Comparison of ENCODE assay signal across 8 cellular contexts in the genomic region with DNA sequence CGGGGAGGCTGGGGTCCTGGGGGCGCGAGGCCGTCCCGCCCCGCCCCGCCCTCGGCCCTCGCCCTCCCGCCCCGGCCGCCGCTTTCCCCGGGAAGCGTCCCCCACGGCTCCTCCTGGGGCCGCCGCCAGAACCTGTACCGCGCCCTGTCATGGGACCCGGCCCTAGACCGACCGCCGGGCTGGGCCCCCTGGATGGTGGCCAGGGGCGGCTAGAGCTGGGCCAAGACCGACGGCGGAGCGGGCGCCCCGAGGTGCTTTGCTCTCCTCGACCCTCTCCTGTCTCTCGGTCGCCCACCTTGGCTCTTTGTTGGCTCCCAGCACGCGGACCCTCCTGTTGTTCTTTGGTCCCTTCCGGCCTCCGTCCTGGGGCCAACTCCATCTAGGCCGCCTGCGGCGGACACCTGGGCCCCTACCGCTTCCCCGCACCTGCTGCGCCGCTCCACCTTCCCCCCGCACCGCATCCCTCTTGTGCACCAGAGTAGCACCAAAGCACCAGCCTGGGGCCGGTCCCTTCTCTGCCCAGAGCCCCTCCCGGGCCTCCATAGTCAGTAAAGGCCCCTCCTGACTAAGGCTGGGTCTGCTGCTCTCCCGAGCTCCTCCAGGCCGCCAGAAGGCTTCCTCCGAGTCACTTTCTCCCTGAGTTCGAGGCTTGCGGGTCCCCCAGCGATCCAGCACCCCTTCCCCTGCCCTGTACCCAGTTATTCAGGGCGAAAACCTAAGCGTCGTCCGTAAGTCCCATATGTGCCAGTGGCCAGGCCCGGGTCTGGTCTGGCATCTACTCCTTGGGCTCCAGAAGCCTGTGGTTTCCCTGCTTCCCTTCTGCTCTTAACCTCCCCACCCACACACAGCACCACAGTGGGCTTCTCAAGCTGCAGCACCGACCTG. TPM values are rescaled to one million over a fixed set of nuclear protein-coding genes. Genes with fewer than 3 reads are reported as not detected.
DNase-seq lines count a peak whose midpoint lies in the region; TF ChIP-seq lines count a peak whose summit lies in the region.

No MANE protein-coding gene starts in this region.

- intact Hi-C loops in PC-9 (cut with micrococcal nuclease; ENCODE audit: unreplicated experiment), result loop anchor here (10.0 kb wide), 2 partner anchors 173 to 377 kb away; partner anchors contain the start of gene UVSSA
- intact Hi-C loops in esophagus muscularis mucosa (cut with DNase I), result loop anchor here (10.0 kb wide), 1 partner anchor 367 kb away; no protein-coding TSS in a partner anchor

- peak overlapping the region; percentile 74 for H2AFZ ChIP-seq in PC-9

- H3K4me1 ChIP-seq in PC-9 (replicated peaks; ENCODE audit: insufficient read depth) (peaks cover 41% of the 10 kb centered on the region), esophagus muscularis mucosa (peaks cover 47 to 68% (median 61%) of the 10 kb centered on the region in 4 donors), rectal smooth muscle tissue (ENCODE audit: control insufficient read depth, insufficient read depth, low read length) (peaks cover 9% of the 10 kb centered on the region)

- peaks cover 41% of the 10 kb centered on the region for H3F3A ChIP-seq in PC-9 (ENCODE audit: insufficient read depth, low read depth)

- H3K4me3 ChIP-seq in PC-9 (peak overlapping the region; percentile 93), esophagus muscularis mucosa (peak overlapping the region; percentile 74 to 96 (median 84)), rectal smooth muscle tissue (ENCODE audit: low read length) (peak overlapping the region; percentile 44)

- no peak for TF ChIP-seq POLR2A in esophagus muscularis mucosa (IDR thresholded peaks at IDR 0.05; ENCODE audit: low read depth)

- H3K9me3 ChIP-seq in PC-9 (ENCODE audit: insufficient read depth, low read depth) (no peaks in the 10 kb centered on the region), esophagus muscularis mucosa (no peaks in the 10 kb centered on the region)

- CTCF ChIA-PET in PC-9 (lab: Charles Lee), result interaction anchor here (0.8 kb wide), 1 partner anchor 28 kb away, joined by 4 read pairs; no protein-coding TSS in a partner anchor

- H3K4me2 ChIP-seq in PC-9, result peak overlapping the region; percentile 95

- TF ChIP-seq CTCF in PC-9 (conservative IDR thresholded peaks at IDR 0.05), result no peak
- TF ChIP-seq CTCF in esophagus muscularis mucosa (IDR thresholded peaks at IDR 0.05), result no peak

- H3K79me2 ChIP-seq in PC-9 (ENCODE audit: low read depth), result peaks cover 82% of the 10 kb centered on the region

- POLR2A ChIA-PET in PC-9 (lab: Charles Lee; ENCODE audit: unreplicated experiment), result interaction anchor here (0.6 kb wide), 1 partner anchor 60 kb away, joined by 4 read pairs; no protein-coding TSS in a partner anchor

- H3K27ac ChIP-seq in PC-9 (no peak overlapping the region), esophagus muscularis mucosa (replicated peaks in 1 of 4) (peak overlapping the region in 3 of 4 donors; percentile 93 to 99 (median 98)), rectal smooth muscle tissue (ENCODE audit: low read depth, low read length) (no peak overlapping the region)

- no peak for TF ChIP-seq EP300 in esophagus muscularis mucosa (IDR thresholded peaks at IDR 0.05)

- peaks cover 15% of the 10 kb centered on the region; the same call in 1 of the 2 replicates for H4K20me1 ChIP-seq in PC-9 (ENCODE audit: insufficient read depth)

- H3K9ac ChIP-seq in rectal smooth muscle tissue (ENCODE audit: low read length), result no peak overlapping the region

- 5% methylated on average over 33 of the region's 61 CpGs for WGBS in esophagus muscularis mucosa

- DNase-seq in activated T-cell treated with anti-CD3 and anti-CD28 coated beads, Interleukin-2, amount 50 U/mL, for 1 hour, result peak; percentile 18
- DNase-seq in activated T-cell treated with anti-CD3 and anti-CD28 coated beads for 4 hours, result no peak
- DNase-seq in PC-9, result no peak
- no peak for DNase-seq in esophagus muscularis mucosa (ENCODE audit: extremely low spot score)
- DNase-seq in inferior parietal cortex (ENCODE audit: extremely low spot score), result no peak
- no peak for DNase-seq in stimulated activated CD4-positive, alpha-beta T cell treated with anti-CD3 and anti-CD28 coated beads, Interleukin-1b, Interleukin-23, amount 100 ng/mL, for 48 hours
- no peak for DNase-seq in cortex of kidney (lab: John Stamatoyannopoulos, UW)

- no peaks in the 10 kb centered on the region for H3K27me3 ChIP-seq in PC-9 (ENCODE audit: insufficient read depth, low read depth)
- H3K27me3 ChIP-seq in esophagus muscularis mucosa, result no peaks in the 10 kb centered on the region
- no peaks in the 10 kb centered on the region for H3K27me3 ChIP-seq in rectal smooth muscle tissue (ENCODE audit: control insufficient read depth, insufficient read depth, low read length)

- 0 out of 2 replicates have a peak, but pooled peaks cover 9% of the 10 kb centered on the region for H3K36me3 ChIP-seq in PC-9 (ENCODE audit: low read depth)
- H3K36me3 ChIP-seq in esophagus muscularis mucosa, result peaks cover 14 to 40% (median 29%) of the 10 kb centered on the region in 4 donors
- H3K36me3 ChIP-seq in rectal smooth muscle tissue (ENCODE audit: control insufficient read depth, insufficient read depth, low read length), result peaks cover 8% of the 10 kb centered on the region

- no TSS peak for BruUV-seq in PC-9 (replicated peaks; lab: Mats Ljungman, UMichigan)

- no peaks in the 10 kb centered on the region for H3K9me2 ChIP-seq in PC-9 (ENCODE audit: insufficient read depth)

RNA-seq across cellular contexts. Expression of gene TACC3, which starts 0.6 kb away (rescaled TPM):
- 134 TPM in 2 replicates for total RNA-seq in PC-9 (2021)
- 1 to 10 TPM; 2.5 to 8.8 (median 5.8) TPM for total RNA-seq in esophagus muscularis mucosa

RNA-seq across cellular contexts. Expression of gene TMEM129, which starts 0.8 kb away (rescaled TPM):
- total RNA-seq in PC-9 (2021), result 41.2 and 52.5 TPM in 2 replicates
- total RNA-seq in esophagus muscularis mucosa, result 100 to 1,000 TPM in 1 of 4 donors, 10 to 100 TPM in 3; 59.3 to 101 (median 72.6) TPM

RNA-seq across cellular contexts. Expression of gene SLBP, which starts 9.8 kb away (rescaled TPM):
- 61.7 and 63.4 TPM in 2 replicates for total RNA-seq in PC-9 (2021)
- 10 to 100 TPM; 41.5 to 56.1 (median 45.5) TPM for total RNA-seq in esophagus muscularis mucosa

RNA-seq across cellular contexts. Expression of gene FAM53A, which starts 37.8 kb away (rescaled TPM):
- total RNA-seq in PC-9 (2021) (4.0 and 6.7 TPM in 2 replicates), esophagus muscularis mucosa (10 to 100 TPM in 1 of 4 donors, 1 to 10 TPM in 3; 5.2 to 13.3 (median 8.9) TPM)

Comparison
In these comparisons a context has a peak if more than half of its experiments do, and no peak if none do; other contexts are left out.
1. H3K27ac ChIP-seq: peak in esophagus muscularis mucosa (3 of 4); none in PC-9 (single experiment) and rectal smooth muscle tissue (single experiment).
2. RNA of gene TACC3, which starts 0.6 kb away (total RNA-seq): 134 TPM in PC-9; 2.5 to 8.8 TPM in esophagus muscularis mucosa; every median in the first group is over 10 times any median in the second.
3. Peak in every context shown above with its lines, with median percentiles within 50 percentile points of each other: H3K4me3 ChIP-seq.